1 cellular context compared by ENCODE assay signal in genomic region chr17:82529914-82530300, GRCh38.
TF ChIP-seq lines count a peak whose summit lies in the region.

No MANE protein-coding gene starts in this region.

TF ChIP-seq in HEK293, 187 proteins besides CTCF, POLR2A, EP300 and RAD21 (continued from another document):
- TF ChIP-seq PRDM6 (tag by site-specific recombination; IDR thresholded peaks at IDR 0.05), result peak; percentile 70
- TF ChIP-seq ZBTB7A (tag by site-specific recombination; IDR thresholded peaks at IDR 0.05; ENCODE audit: low read depth), result no peak
- TF ChIP-seq ZNF266 (tag by site-specific recombination; IDR thresholded peaks at IDR 0.05; ENCODE audit: low read depth), result no peak
- TF ChIP-seq ATF2 (tag by site-specific recombination; IDR thresholded peaks at IDR 0.05; ENCODE audit: low read depth), result peak; percentile 93
- no peak for TF ChIP-seq ZNF423 (tag by site-specific recombination; IDR thresholded peaks at IDR 0.05)
- no peak for TF ChIP-seq ZFP41 (tag by site-specific recombination; IDR thresholded peaks at IDR 0.05; ENCODE audit: borderline replicate concordance)
- TF ChIP-seq FEZF1 (tag by site-specific recombination; IDR thresholded peaks at IDR 0.05), result no peak
- TF ChIP-seq ZNF366 (tag by site-specific recombination; conservative IDR thresholded peaks at IDR 0.05), result 0 out of 2 replicates have a peak, but pooled peaks have one; percentile 19
